ENCODE assay signal across 17 cellular contexts in genomic region chr4:3871881-3872833, GRCh38.
DNase-seq lines count a peak whose midpoint lies in the region; ATAC-seq and TF ChIP-seq lines count a peak whose summit lies in the region.
"Had no signal": no experiment of that assay in that cellular context is flagged by ENCODE, and none has a peak within 500 bp of the region (broad histone marks: within the 10 kb centered on the region; RNA-seq: fewer than 3 reads in every experiment).

No MANE protein-coding gene starts in this region.

- no peaks in the 10 kb centered on the region for H3K4me1 ChIP-seq in RWPE2 (ENCODE audit: insufficient read depth, poor library complexity, severe bottlenecking)
- H3K4me1 ChIP-seq in iPS DF 6.9 (ENCODE audit: control insufficient read depth, insufficient read depth, low read length): peaks cover 6% of the 10 kb centered on the region
- H3K4me1 ChIP-seq: foreskin keratinocyte had no signal

- peak overlapping the region; percentile 29 for H3K4me3 Mint-ChIP-seq in progenitor cell of endocrine pancreas (ENCODE audit: low read depth)
- no peak overlapping the region for H3K4me3 Mint-ChIP-seq in activated T-cell treated with anti-CD3 and anti-CD28 coated beads, Interleukin-2, amount 50 U/mL, for 72 hours
- H3K4me3 Mint-ChIP-seq: activated CD8-positive, alpha-beta memory T cell treated with anti-CD3 and anti-CD28 coated beads, Interleukin-2, amount 10 ng/mL, durations not matched to agents 7 days and 5 days had no signal

- no peaks in the 10 kb centered on the region for H3K9me3 Mint-ChIP-seq in progenitor cell of endocrine pancreas (ENCODE audit: low read depth)
- H3K9me3 Mint-ChIP-seq in activated T-cell treated with anti-CD3 and anti-CD28 coated beads, Interleukin-2, amount 50 U/mL, for 72 hours: no peaks in the 10 kb centered on the region
- H3K9me3 Mint-ChIP-seq: activated naive CD4-positive, alpha-beta T cell treated with anti-CD3 and anti-CD28 coated beads, Interleukin-2, amount 50 U/mL, for 72 hours had no signal

- H3K27ac ChIP-seq in RWPE2 (ENCODE audit: poor library complexity, severe bottlenecking) (no peak overlapping the region), iPS DF 6.9 (ENCODE audit: low read length) (no peak overlapping the region)
- H3K27ac ChIP-seq: 22Rv1, foreskin keratinocyte, HL-60, ovary had no signal

- TF ChIP-seq CTCF in RWPE2 (IDR thresholded peaks at IDR 0.05; ENCODE audit: poor library complexity, severe bottlenecking): no peak
- TF ChIP-seq CTCF in progenitor cell of endocrine pancreas (IDR thresholded peaks at IDR 0.05; ENCODE audit: unreplicated experiment): no peak

- ATAC-seq in RWPE2 (ENCODE audit: low read depth) (peak; percentile 22; the same call in 1 of the 3 replicates), GM21737 (IDR thresholded peaks at IDR 0.05; ENCODE audit: unreplicated experiment) (no peak)
- no peak for ATAC-seq in activated T-cell treated with anti-CD3 and anti-CD28 coated beads, Interleukin-2, amount 50 U/mL, for 72 hours (replicated peaks in 1 of 2)

- H3K4me1 Mint-ChIP-seq in progenitor cell of endocrine pancreas (ENCODE audit: low read depth): no peaks in the 10 kb centered on the region
- H3K4me1 Mint-ChIP-seq in activated T-cell treated with anti-CD3 and anti-CD28 coated beads, Interleukin-2, amount 50 U/mL, for 72 hours (ENCODE audit: low read depth): peaks cover 8% of the 10 kb centered on the region

- H3K4me3 ChIP-seq in RWPE2 (ENCODE audit: severe bottlenecking) (no peak overlapping the region), iPS DF 6.9 (ENCODE audit: low read length) (peak overlapping the region; percentile 53; the same call in 1 of the 2 replicates)
- H3K4me3 ChIP-seq: ovary had no signal

- no CpG with 5 or more reads among the region's 59 CpGs for WGBS in iPS DF 6.9 (ENCODE audit: insufficient coverage, insufficient read length)

- peaks cover 56% of the 10 kb centered on the region for H3K27me3 ChIP-seq in RWPE2 (ENCODE audit: insufficient read depth, poor library complexity, severe bottlenecking)
- peaks cover 5% of the 10 kb centered on the region; the same call in 1 of the 2 replicates for H3K27me3 ChIP-seq in iPS DF 6.9 (ENCODE audit: control insufficient read depth, insufficient read depth, low read length)
- H3K27me3 ChIP-seq: ovary had no signal

- H3K36me3 ChIP-seq in RWPE2 (ENCODE audit: low read depth) (no peaks in the 10 kb centered on the region), iPS DF 6.9 (ENCODE audit: control insufficient read depth, insufficient read depth, low read length) (no peaks in the 10 kb centered on the region)
- H3K36me3 ChIP-seq: ovary had no signal

- peaks cover 80% of the 10 kb centered on the region for H3K27me3 Mint-ChIP-seq in progenitor cell of endocrine pancreas
- peaks cover 34% of the 10 kb centered on the region for H3K27me3 Mint-ChIP-seq in activated T-cell treated with anti-CD3 and anti-CD28 coated beads, Interleukin-2, amount 50 U/mL, for 72 hours (ENCODE audit: low read depth)

- no peaks in the 10 kb centered on the region for H3K36me3 Mint-ChIP-seq in progenitor cell of endocrine pancreas (ENCODE audit: insufficient read depth)
- H3K36me3 Mint-ChIP-seq in activated T-cell treated with anti-CD3 and anti-CD28 coated beads, Interleukin-2, amount 50 U/mL, for 72 hours (ENCODE audit: insufficient read depth in 2 of 2): peaks cover under 1 to 2% of the 10 kb centered on the region in 2 donors
- H3K36me3 Mint-ChIP-seq: activated CD8-positive, alpha-beta memory T cell treated with anti-CD3 and anti-CD28 coated beads, Interleukin-2, amount 10 ng/mL, durations not matched to agents 7 days and 5 days; activated naive CD4-positive, alpha-beta T cell treated with anti-CD3 and anti-CD28 coated beads, Interleukin-2, amount 50 U/mL, for 72 hours had no signal

- H3K9me3 ChIP-seq in RWPE2 (ENCODE audit: severe bottlenecking) (no peaks in the 10 kb centered on the region), iPS DF 6.9 (ENCODE audit: control insufficient read depth, insufficient read depth, low read length) (no peaks in the 10 kb centered on the region)

- H3K27ac Mint-ChIP-seq in progenitor cell of endocrine pancreas: peak overlapping the region; percentile 52
- no peak overlapping the region for H3K27ac Mint-ChIP-seq in activated T-cell treated with anti-CD3 and anti-CD28 coated beads, Interleukin-2, amount 50 U/mL, for 72 hours
- H3K27ac Mint-ChIP-seq: activated B cell treated with CpG ODN at 0.5 μM for 24 hours; activated CD8-positive, alpha-beta memory T cell treated with anti-CD3 and anti-CD28 coated beads, Interleukin-2, amount 10 ng/mL, durations not matched to agents 7 days and 5 days; activated naive CD4-positive, alpha-beta T cell treated with anti-CD3 and anti-CD28 coated beads, Interleukin-2, amount 50 U/mL, for 72 hours had no signal

- DNase-seq in DMS 273 (lab: John Stamatoyannopoulos, UW; ENCODE audit: unreplicated experiment) (peak; percentile 18), DMS 273 treated with DMSO at 0.1 percent for 48 hours (lab: John Stamatoyannopoulos, UW) (no peak), RWPE2 (ENCODE audit: low spot score) (peak; percentile 50), iPS DF 6.9 (ENCODE audit: low read depth, low spot score) (no peak), progenitor cell of endocrine pancreas (ENCODE audit: low spot score, unreplicated experiment) (no peak), superior temporal gyrus (ENCODE audit: extremely low spot score) (no peak)
- no peak for DNase-seq in activated T-cell treated with anti-CD3 and anti-CD28 coated beads, Interleukin-2, amount 50 U/mL, for 72 hours
- DNase-seq: activated B cell treated with CpG ODN at 0.5 μM for 24 hours, foreskin keratinocyte, Karpas-422, NCI-H1694 treated with DMSO at 0.1 percent for 48 hours had no signal

Comparison
In these comparisons a context has a peak if more than half of its experiments do, and no peak if none do; other contexts are left out.
1. DNase-seq: peak in DMS 273 (single experiment) and RWPE2 (single experiment); none in DMS 273 treated with DMSO at 0.1 percent for 48 hours (single experiment), iPS DF 6.9 (single experiment), progenitor cell of endocrine pancreas (single experiment), activated T-cell treated with anti-CD3 and anti-CD28 coated beads, Interleukin-2, amount 50 U/mL, for 72 hours (0 of 2) and superior temporal gyrus (single experiment).